In the genomic region with DNA sequence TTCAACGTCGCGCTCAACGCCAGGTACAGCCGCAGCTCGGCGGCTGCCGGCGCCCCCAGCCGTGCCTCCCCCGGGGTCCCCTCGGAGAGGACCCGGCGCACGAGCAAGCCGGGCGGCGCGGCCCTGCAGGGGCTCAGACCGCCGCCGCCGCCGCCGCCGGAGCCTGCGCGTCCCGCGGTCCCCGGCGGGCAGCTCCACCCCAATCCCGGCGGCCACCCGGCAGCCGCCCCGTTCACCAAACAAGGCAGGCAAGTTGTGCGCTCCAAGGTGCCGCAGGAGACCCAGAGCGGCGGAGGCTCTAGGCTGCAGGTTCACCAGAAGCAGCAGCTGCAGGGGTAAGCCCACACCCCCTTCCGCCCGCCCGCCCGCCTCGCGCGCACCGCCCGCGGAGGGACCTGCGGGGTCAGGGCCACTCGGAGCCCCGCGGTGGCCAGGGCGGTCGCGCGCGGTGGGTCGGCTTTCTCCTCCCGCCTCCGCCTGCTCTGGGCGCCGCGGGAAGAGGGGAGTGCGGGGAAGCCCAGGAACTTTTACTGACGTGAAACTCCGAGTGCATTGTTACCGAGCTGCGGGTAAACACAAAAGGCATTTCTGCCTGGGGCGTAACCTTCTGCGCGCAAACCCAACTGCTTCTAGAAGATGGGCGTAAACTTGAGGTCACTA, we compare ENCODE assay signal across 1 cellular context.
TF ChIP-seq lines count a peak whose summit lies in the region.

No MANE protein-coding gene starts in this region.

TF ChIP-seq in GM23338, 12 proteins besides CTCF, POLR2A, EP300 and RAD21 (continued from another document):
- TF ChIP-seq, protein P1, sequence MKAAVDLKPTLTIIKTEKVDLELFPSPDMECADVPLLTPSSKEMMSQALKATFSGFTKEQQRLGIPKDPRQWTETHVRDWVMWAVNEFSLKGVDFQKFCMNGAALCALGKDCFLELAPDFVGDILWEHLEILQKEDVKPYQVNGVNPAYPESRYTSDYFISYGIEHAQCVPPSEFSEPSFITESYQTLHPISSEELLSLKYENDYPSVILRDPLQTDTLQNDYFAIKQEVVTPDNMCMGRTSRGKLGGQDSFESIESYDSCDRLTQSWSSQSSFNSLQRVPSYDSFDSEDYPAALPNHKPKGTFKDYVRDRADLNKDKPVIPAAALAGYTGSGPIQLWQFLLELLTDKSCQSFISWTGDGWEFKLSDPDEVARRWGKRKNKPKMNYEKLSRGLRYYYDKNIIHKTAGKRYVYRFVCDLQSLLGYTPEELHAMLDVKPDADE (IDR thresholded peaks at IDR 0.05): no peak
- no peak for TF ChIP-seq ZNF114 (CRISPR knock-in tag; IDR thresholded peaks at IDR 0.05)
- no peak for TF ChIP-seq NANOG (IDR thresholded peaks at IDR 0.05; ENCODE audit: borderline replicate concordance)
- TF ChIP-seq EZH2 (IDR thresholded peaks at IDR 0.05; ENCODE audit: low read depth, unreplicated experiment): no peak
- TF ChIP-seq, protein P2, sequence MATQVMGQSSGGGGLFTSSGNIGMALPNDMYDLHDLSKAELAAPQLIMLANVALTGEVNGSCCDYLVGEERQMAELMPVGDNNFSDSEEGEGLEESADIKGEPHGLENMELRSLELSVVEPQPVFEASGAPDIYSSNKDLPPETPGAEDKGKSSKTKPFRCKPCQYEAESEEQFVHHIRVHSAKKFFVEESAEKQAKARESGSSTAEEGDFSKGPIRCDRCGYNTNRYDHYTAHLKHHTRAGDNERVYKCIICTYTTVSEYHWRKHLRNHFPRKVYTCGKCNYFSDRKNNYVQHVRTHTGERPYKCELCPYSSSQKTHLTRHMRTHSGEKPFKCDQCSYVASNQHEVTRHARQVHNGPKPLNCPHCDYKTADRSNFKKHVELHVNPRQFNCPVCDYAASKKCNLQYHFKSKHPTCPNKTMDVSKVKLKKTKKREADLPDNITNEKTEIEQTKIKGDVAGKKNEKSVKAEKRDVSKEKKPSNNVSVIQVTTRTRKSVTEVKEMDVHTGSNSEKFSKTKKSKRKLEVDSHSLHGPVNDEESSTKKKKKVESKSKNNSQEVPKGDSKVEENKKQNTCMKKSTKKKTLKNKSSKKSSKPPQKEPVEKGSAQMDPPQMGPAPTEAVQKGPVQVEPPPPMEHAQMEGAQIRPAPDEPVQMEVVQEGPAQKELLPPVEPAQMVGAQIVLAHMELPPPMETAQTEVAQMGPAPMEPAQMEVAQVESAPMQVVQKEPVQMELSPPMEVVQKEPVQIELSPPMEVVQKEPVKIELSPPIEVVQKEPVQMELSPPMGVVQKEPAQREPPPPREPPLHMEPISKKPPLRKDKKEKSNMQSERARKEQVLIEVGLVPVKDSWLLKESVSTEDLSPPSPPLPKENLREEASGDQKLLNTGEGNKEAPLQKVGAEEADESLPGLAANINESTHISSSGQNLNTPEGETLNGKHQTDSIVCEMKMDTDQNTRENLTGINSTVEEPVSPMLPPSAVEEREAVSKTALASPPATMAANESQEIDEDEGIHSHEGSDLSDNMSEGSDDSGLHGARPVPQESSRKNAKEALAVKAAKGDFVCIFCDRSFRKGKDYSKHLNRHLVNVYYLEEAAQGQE (IDR thresholded peaks at IDR 0.05; ENCODE audit: unreplicated experiment): no peak
- TF ChIP-seq CREB1 (CRISPR knock-in tag; IDR thresholded peaks at IDR 0.05; ENCODE audit: low read depth): no peak
- TF ChIP-seq STAT1 (IDR thresholded peaks at IDR 0.05; ENCODE audit: unreplicated experiment): no peak
- TF ChIP-seq ZNF331 (CRISPR knock-in tag; IDR thresholded peaks at IDR 0.05; ENCODE audit: low read depth): no peak
